Comparison of ENCODE assay signal across 13 cellular contexts in genomic region chr1:26122988-26123973, GRCh38. TPM values are rescaled to one million over a fixed set of nuclear protein-coding genes. Genes with fewer than 3 reads are reported as not detected.
A peak's percentile ranks its signal among the peaks of the same experiment; 100 is the strongest.
DNase-seq lines count a peak whose midpoint lies in the region; ATAC-seq, FAIRE-seq and TF ChIP-seq lines count a peak whose summit lies in the region.
"Had no signal": no experiment of that assay in that cellular context is flagged by ENCODE, and none has a peak within 500 bp of the region (broad histone marks: within the 10 kb centered on the region; RNA-seq: fewer than 3 reads in every experiment).

No MANE protein-coding gene starts in this region.

- CTCF ChIA-PET in A549 (lab: Yijun Ruan, JAX), result interaction anchor here (1.0 to 7.1 kb wide), 9 partner anchors 8 to 88 kb away, joined by 3 to 46 read pairs (median 4); no protein-coding TSS in a partner anchor

- TF ChIP-seq CTCF in A549 (IDR thresholded peaks at IDR 0.05) (no peak), VCaP (conservative IDR thresholded peaks at IDR 0.05) (no peak), foreskin keratinocyte (conservative IDR thresholded peaks at IDR 0.05) (no peak)

- TF ChIP-seq RAD21 in A549 (conservative IDR thresholded peaks at IDR 0.05 in 1 of 2, IDR thresholded peaks at IDR 0.05 in 1 of 2), result no peak

- no peak for TF ChIP-seq EP300 in A549 (IDR thresholded peaks at IDR 0.05)

- TF ChIP-seq POLR2A in A549 (IDR thresholded peaks at IDR 0.05; ENCODE audit: low read length), result no peak

- POLR2A ChIA-PET in A549 (lab: Yijun Ruan, JAX), result interaction anchor here (0.6 to 1.7 kb wide), 4 partner anchors 10 to 22 kb away, joined by 5 to 8 read pairs (median 6); partner anchors contain the start of gene PDIK1L

- no peaks in the 10 kb centered on the region for H3K27me3 ChIP-seq in foreskin keratinocyte

- 38% methylated on average over 7 of the region's 7 CpGs for WGBS in A549 (ENCODE audit: missing lambda C conversion rate)

- peak overlapping the region; percentile 63 for H3K4me2 ChIP-seq in A549

- H3K4me1 ChIP-seq in A549 (peaks cover 39% of the 10 kb centered on the region), foreskin keratinocyte (peaks cover 24% of the 10 kb centered on the region)

- peak in 1 of 2 experiments; percentile 21 for DNase-seq in A549 (ENCODE audit: low read depth in 1 of 2, low spot score in 1 of 2)
- DNase-seq in GM19239 (ENCODE audit: insufficient read length, low spot score), result no peak
- peak; percentile 69 to 76 for DNase-seq in foreskin keratinocyte
- no peak for DNase-seq in G401 (ENCODE audit: low spot score)
- DNase-seq in NCI-H2107 (lab: John Stamatoyannopoulos, UW), result no peak
- DNase-seq in posterior cingulate gyrus, result no peak
- DNase-seq: DMS 273 treated with DMSO at 0.1 percent for 48 hours; glutamatergic neuron; stimulated activated naive B cell treated with anti-CD40 and anti-IgM and Interleukin-4, amounts not matched to agents 10 μg/mL and 1 μg/mL and 100 μg/mL, for 72 hours had no signal

- no peaks in the 10 kb centered on the region for H3K9me3 ChIP-seq in A549

- no peak overlapping the region for H3K4me3 ChIP-seq in A549

- intact Hi-C loops in posterior cingulate gyrus (cut with DNase I), result no loop called here

- in situ Hi-C loops in G401 (cut with HindIII; ENCODE audit: low sequenced_read_pairs), result no loop called here

- no peak for FAIRE-seq in A549 (lab: Jason Lieb, UNC)
- FAIRE-seq in GM19239 (lab: Jason Lieb, UNC), result peak; percentile 4

- ATAC-seq in A549 (peak; percentile 79 to 87), foreskin keratinocyte (peak; percentile 74), GM18873 (IDR thresholded peaks at IDR 0.05; ENCODE audit: low FRiP score, unreplicated experiment) (no peak)
- ATAC-seq: stimulated activated naive B cell treated with anti-CD40 and anti-IgM and Interleukin-4, amounts not matched to agents 10 μg/mL and 1 μg/mL and 100 μg/mL, for 72 hours had no signal

- H3K27ac ChIP-seq in A549, result peak overlapping the region; percentile 26 to 56; a peak in 3 of 6 replicates
- H3K27ac ChIP-seq in VCaP, result peak overlapping the region; percentile 73
- peak overlapping the region; percentile 47 for H3K27ac ChIP-seq in foreskin keratinocyte
- H3K27ac ChIP-seq: HL-60 had no signal

TF ChIP-seq in A549, 52 proteins besides CTCF, POLR2A, EP300 and RAD21 (continues in another document):
- TF ChIP-seq EHF (CRISPR knock-in tag; IDR thresholded peaks at IDR 0.05) (no peak), HEYL (CRISPR knock-in tag; IDR thresholded peaks at IDR 0.05) (no peak), JUNB (IDR thresholded peaks at IDR 0.05) (peak; percentile 41), EHMT2 (IDR thresholded peaks at IDR 0.05; ENCODE audit: low read depth) (no peak), ZFP36 (IDR thresholded peaks at IDR 0.05; ENCODE audit: borderline replicate concordance, partially characterized antibody) (no peak), PBX3 (IDR thresholded peaks at IDR 0.05) (no peak), NPAS2 (CRISPR knock-in tag; IDR thresholded peaks at IDR 0.05; ENCODE audit: borderline replicate concordance) (no peak), GATA3 (IDR thresholded peaks at IDR 0.05; ENCODE audit: borderline replicate concordance) (no peak; the same call in 1 of the 2 replicates), REST (IDR thresholded peaks at IDR 0.05) (no peak), ZSCAN20 (CRISPR knock-in tag; IDR thresholded peaks at IDR 0.05) (no peak), FOSB (CRISPR knock-in tag; IDR thresholded peaks at IDR 0.05) (no peak), FOSL2 (IDR thresholded peaks at IDR 0.05) (peak; percentile 40; the same call in 1 of the 2 replicates), FOSL2 (CRISPR knock-in tag; IDR thresholded peaks at IDR 0.05) (peak; percentile 60)

RNA-seq across cellular contexts. Expression of gene PDIK1L, which starts 11.7 kb away (rescaled TPM):
- polyA plus RNA-seq in A549 (2011; rRNA removed), result 4.3 and 5.6 TPM in 2 replicates
- 0.63 and 0.65 TPM in 2 replicates for polyA plus RNA-seq in A549 (2012; cell fraction: cytosol; rRNA removed)
- polyA plus RNA-seq in A549 (2012; cell fraction: nucleus; rRNA removed), result 0.19 and 0.47 TPM in 2 replicates
- 1.8 to 2.3 TPM (median 2.0 TPM) in 3 replicates for polyA plus RNA-seq in A549 (2017; fragmentation: RNase III; extraction: RNeasy Plus Mini Kit Qiagen cat#74134 plus additional on column Dnase treatment)
- 3.3 and 3.6 TPM in 2 replicates for polyA minus RNA-seq in A549 (2011; rRNA and poly(A)+ RNA removed)
- 2.7 TPM in 2 replicates for total RNA-seq in foreskin keratinocyte
- 0.72 and 1.0 TPM in 2 replicates for polyA plus RNA-seq in foreskin keratinocyte
- total RNA-seq in G401 (2014; rRNA removed; shearing (Covaris generic)), result 5.4 and 7.1 TPM in 2 replicates

RNA-seq across cellular contexts. Expression of gene FAM110D, which starts 35.6 kb away (rescaled TPM):
- 0.03 and 0.04 TPM in 2 replicates for polyA plus RNA-seq in A549 (2011; rRNA removed)
- polyA plus RNA-seq in A549 (2012; cell fraction: cytosol; rRNA removed), result 0.05 TPM in 2 replicates
- 0.02 TPM in 1 of 2 replicates, not detected in the other for polyA plus RNA-seq in A549 (2012; cell fraction: nucleus; rRNA removed)
- polyA plus RNA-seq in A549 (2017; fragmentation: RNase III; extraction: RNeasy Plus Mini Kit Qiagen cat#74134 plus additional on column Dnase treatment), result 0.04 to 0.05 TPM (median 0.04 TPM) in 3 replicates
- polyA minus RNA-seq in A549 (2011; rRNA and poly(A)+ RNA removed), result not detected in 2 replicates
- total RNA-seq in foreskin keratinocyte, result not detected in 2 replicates
- 0.02 and 0.03 TPM in 2 replicates for polyA plus RNA-seq in foreskin keratinocyte
- 3.5 and 5.1 TPM in 2 replicates for total RNA-seq in G401 (2014; rRNA removed; shearing (Covaris generic))

RNA-seq across cellular contexts. Expression of gene C1orf232, which starts 45.5 kb away (rescaled TPM):
- polyA plus RNA-seq in A549 (2011; rRNA removed) (not detected in 2 replicates), A549 (2017; fragmentation: RNase III; extraction: RNeasy Plus Mini Kit Qiagen cat#74134 plus additional on column Dnase treatment) (not detected in 3 replicates), foreskin keratinocyte (not detected in 2 replicates)
- polyA plus RNA-seq in A549 (2012; cell fraction: cytosol; rRNA removed), result not detected in 2 replicates
- not detected in 2 replicates for polyA plus RNA-seq in A549 (2012; cell fraction: nucleus; rRNA removed)
- polyA minus RNA-seq in A549 (2011; rRNA and poly(A)+ RNA removed), result not detected in 2 replicates
- total RNA-seq in foreskin keratinocyte, result not detected in 2 replicates
- not detected in 2 replicates for total RNA-seq in G401 (2014; rRNA removed; shearing (Covaris generic))
- total RNA-seq: omental fat pad had no signal

RNA-seq across cellular contexts. Expression of gene ZNF593, which starts 46.4 kb away (rescaled TPM):
- 25.6 and 27.2 TPM in 2 replicates for polyA plus RNA-seq in A549 (2011; rRNA removed)
- polyA plus RNA-seq in A549 (2012; cell fraction: cytosol; rRNA removed), result 119 and 130 TPM in 2 replicates
- 77.8 and 94.1 TPM in 2 replicates for polyA plus RNA-seq in A549 (2012; cell fraction: nucleus; rRNA removed)
- polyA plus RNA-seq in A549 (2017; fragmentation: RNase III; extraction: RNeasy Plus Mini Kit Qiagen cat#74134 plus additional on column Dnase treatment), result 40.5 to 45.4 TPM (median 43.7 TPM) in 3 replicates
- 12.3 and 20.9 TPM in 2 replicates for polyA minus RNA-seq in A549 (2011; rRNA and poly(A)+ RNA removed)
- total RNA-seq in foreskin keratinocyte, result 48.0 and 57.2 TPM in 2 replicates
- 89.8 and 91.0 TPM in 2 replicates for polyA plus RNA-seq in foreskin keratinocyte
- total RNA-seq in G401 (2014; rRNA removed; shearing (Covaris generic)), result 46.4 and 97.1 TPM in 2 replicates

RNA-seq across cellular contexts. Expression of gene ZNF593OS, which starts 48.4 kb away (rescaled TPM):
- polyA plus RNA-seq in A549 (2011; rRNA removed) (not detected in 2 replicates), A549 (2017; fragmentation: RNase III; extraction: RNeasy Plus Mini Kit Qiagen cat#74134 plus additional on column Dnase treatment) (not detected in 3 replicates), foreskin keratinocyte (0.08 TPM in 1 of 2 replicates, not detected in the other)
- polyA plus RNA-seq in A549 (2012; cell fraction: cytosol; rRNA removed), result 0.05 TPM in 1 of 2 replicates, not detected in the other
- polyA plus RNA-seq in A549 (2012; cell fraction: nucleus; rRNA removed), result not detected in 2 replicates
- not detected in 2 replicates for polyA minus RNA-seq in A549 (2011; rRNA and poly(A)+ RNA removed)
- not detected in 2 replicates for total RNA-seq in foreskin keratinocyte
- total RNA-seq in G401 (2014; rRNA removed; shearing (Covaris generic)), result not detected in 2 replicates
- total RNA-seq: omental fat pad had no signal

Comparison
In these comparisons a context has a peak if more than half of its experiments do, and no peak if none do; other contexts are left out.
1. DNase-seq: peak in foreskin keratinocyte (2 of 2); none in GM19239 (single experiment), G401 (single experiment), NCI-H2107 (single experiment) and posterior cingulate gyrus (0 of 10).
2. Peak in every context shown above with its lines, with median percentiles within 50 percentile points of each other: H3K27ac ChIP-seq.